In the genomic region with DNA sequence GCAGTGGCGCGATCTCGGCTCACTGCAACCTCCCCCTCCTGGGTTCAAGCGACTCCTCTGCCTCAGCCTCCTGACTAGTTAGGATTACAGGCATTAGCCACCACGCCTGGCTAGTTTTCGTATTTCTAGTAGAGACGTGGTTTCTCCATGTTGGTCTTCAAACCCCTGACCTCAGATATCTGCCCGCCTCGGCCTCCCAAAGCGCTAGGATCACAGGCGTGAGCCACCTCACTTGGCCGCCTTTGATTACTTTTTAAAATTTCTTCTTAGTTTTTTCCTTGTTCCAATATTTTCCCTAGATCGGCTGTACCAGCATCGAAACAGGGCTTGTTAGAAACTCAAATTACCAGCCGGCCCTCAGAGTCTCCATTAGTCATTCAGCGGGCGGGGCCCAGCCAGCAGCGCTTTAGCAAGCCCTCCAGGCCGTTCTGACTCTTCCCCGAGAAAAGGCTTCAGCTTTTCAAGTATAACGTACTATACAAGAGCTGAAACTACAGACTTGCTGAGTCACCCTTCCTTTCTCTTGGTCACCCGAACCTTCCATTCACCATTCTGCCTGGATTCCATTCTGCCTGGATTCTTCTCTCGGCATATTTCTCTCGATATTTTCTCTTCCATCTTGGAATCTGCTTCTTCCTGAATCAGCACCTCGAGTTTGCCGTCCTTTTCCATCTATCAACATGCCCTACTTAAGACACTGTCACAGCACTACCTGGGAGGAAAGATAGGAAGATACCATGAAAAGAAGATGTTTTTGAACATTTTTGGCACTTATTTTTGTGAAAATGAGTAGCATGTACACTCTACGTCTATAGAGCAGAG, we compare ENCODE assay signal across 9 cellular contexts. TPM values are rescaled to one million over a fixed set of nuclear protein-coding genes. Genes with fewer than 3 reads are reported as not detected.
DNase-seq lines count a peak whose midpoint lies in the region; TF ChIP-seq lines count a peak whose summit lies in the region.
"Had no signal": no experiment of that assay in that cellular context is flagged by ENCODE, and none has a peak within 500 bp of the region (broad histone marks: within the 10 kb centered on the region; RNA-seq: fewer than 3 reads in every experiment).

No MANE protein-coding gene starts in this region.

- peaks cover 5% of the 10 kb centered on the region for H3K27me3 Mint-ChIP-seq in activated T-cell treated with anti-CD3 and anti-CD28 coated beads, Interleukin-2, amount 50 U/mL, for 24 hours

- H3K4me2 ChIP-seq in OCI-LY1 (ENCODE audit: low read length): peak overlapping the region; percentile 42

- TF ChIP-seq POLR2A in testis (IDR thresholded peaks at IDR 0.05): no peak

- no peak overlapping the region for H2AFZ ChIP-seq in OCI-LY1 (ENCODE audit: low read length)

- no peak overlapping the region for H3K4me3 Mint-ChIP-seq in activated T-cell treated with anti-CD3 and anti-CD28 coated beads, Interleukin-2, amount 50 U/mL, for 24 hours

- no peaks in the 10 kb centered on the region for H4K20me1 ChIP-seq in OCI-LY1 (ENCODE audit: insufficient read depth, low read length)

- no peaks in the 10 kb centered on the region for H3K36me3 ChIP-seq in OCI-LY1 (ENCODE audit: insufficient read depth, low read length)
- H3K36me3 ChIP-seq in testis (ENCODE audit: low read depth, missing control alignments): no peaks in the 10 kb centered on the region

- no peaks in the 10 kb centered on the region for H3K9me3 ChIP-seq in OCI-LY1 (ENCODE audit: low read length)
- no peaks in the 10 kb centered on the region for H3K9me3 ChIP-seq in testis
- H3K9me3 ChIP-seq: psoas muscle had no signal

- intact Hi-C loops in testis (cut with DNase I; ENCODE audit: low total_unique reads): no loop called here

- H3K27me3 ChIP-seq in OCI-LY1 (ENCODE audit: insufficient read depth, low read length) (no peaks in the 10 kb centered on the region; the same call in 1 of the 2 replicates), testis (no peaks in the 10 kb centered on the region)

- peak; percentile 3 for DNase-seq in activated T-cell treated with anti-CD3 and anti-CD28 coated beads for 24 hours (ENCODE audit: low read depth)
- no peak for DNase-seq in activated T-cell treated with anti-CD3 and anti-CD28 coated beads, Interleukin-2, amount 50 U/mL, for 24 hours
- DNase-seq in epithelial cell of esophagus (ENCODE audit: low read depth): peak; percentile 97
- DNase-seq in stimulated activated CD4-positive, alpha-beta T cell treated with anti-CD3 and anti-CD28 coated beads, TNF-alpha, amount 100 ng/mL, for 48 hours (ENCODE audit: low read depth in 3 of 3): peak in 2 of 3 donors; percentile 4 to 15
- DNase-seq in NCI-H1436 treated with DMSO at 0.1 percent for 48 hours (lab: John Stamatoyannopoulos, UW): no peak
- DNase-seq in testis: no peak
- DNase-seq in inferior parietal cortex (ENCODE audit: extremely low spot score): no peak

- 52 to 58% methylated on average over 27 of the region's 27 CpGs for WGBS in testis, 2 donors

- no peaks in the 10 kb centered on the region for H3F3A ChIP-seq in OCI-LY1 (ENCODE audit: insufficient read depth, low read length)

- H3K4me3 ChIP-seq in OCI-LY1 (ENCODE audit: low read depth, low read length, poor library complexity, severe bottlenecking) (no peak overlapping the region), epithelial cell of esophagus (ENCODE audit: low read length) (no peak overlapping the region), testis (peak overlapping the region in 1 of 2 donors; percentile 23)
- H3K4me3 ChIP-seq: psoas muscle had no signal

- H3K4me1 Mint-ChIP-seq in activated T-cell treated with anti-CD3 and anti-CD28 coated beads, Interleukin-2, amount 50 U/mL, for 24 hours (ENCODE audit: low read depth): peaks cover 6% of the 10 kb centered on the region

- H3K79me2 ChIP-seq in OCI-LY1 (ENCODE audit: insufficient read depth, low read length): no peaks in the 10 kb centered on the region

- TF ChIP-seq CTCF in OCI-LY1 (IDR thresholded peaks at IDR 0.05; ENCODE audit: low read length) (no peak), epithelial cell of esophagus (IDR thresholded peaks at IDR 0.05; ENCODE audit: insufficient read depth, low read depth, low read length, missing control alignments) (no peak), testis (IDR thresholded peaks at IDR 0.05) (no peak)

- H3K4me1 ChIP-seq in OCI-LY1 (ENCODE audit: insufficient read depth, low read length, severe bottlenecking) (peaks cover 8% of the 10 kb centered on the region), testis (no peaks in the 10 kb centered on the region)
- H3K4me1 ChIP-seq: psoas muscle had no signal

- no peak overlapping the region for H3K9ac ChIP-seq in OCI-LY1 (ENCODE audit: low read length)

- no peak overlapping the region for H3K27ac Mint-ChIP-seq in activated T-cell treated with anti-CD3 and anti-CD28 coated beads, Interleukin-2, amount 50 U/mL, for 24 hours

- H3K9me2 ChIP-seq in OCI-LY1 (ENCODE audit: low read depth, low read length): no peaks in the 10 kb centered on the region

- no peaks in the 10 kb centered on the region for H3K36me3 Mint-ChIP-seq in activated T-cell treated with anti-CD3 and anti-CD28 coated beads, Interleukin-2, amount 50 U/mL, for 24 hours (ENCODE audit: low read depth)

- no peaks in the 10 kb centered on the region for H3K9me3 Mint-ChIP-seq in activated T-cell treated with anti-CD3 and anti-CD28 coated beads, Interleukin-2, amount 50 U/mL, for 24 hours

- H3K27ac ChIP-seq in OCI-LY1 (ENCODE audit: low read depth, low read length, poor library complexity, severe bottlenecking): no peak overlapping the region
- H3K27ac ChIP-seq in testis: no peak overlapping the region
- H3K27ac ChIP-seq: psoas muscle had no signal

RNA-seq across cellular contexts. Expression of a gene that starts 6.7 kb away (rescaled TPM):
- total RNA-seq in testis: 100 to 1,000 TPM; 281 to 377 TPM
- polyA plus RNA-seq in testis (ENCODE audit: insufficient read depth, low read depth, low replicate concordance): 419 TPM

Comparison
In these comparisons a context has a peak if more than half of its experiments do, and no peak if none do; other contexts are left out.
1. DNase-seq: peak in activated T-cell treated with anti-CD3 and anti-CD28 coated beads for 24 hours (single experiment), epithelial cell of esophagus (single experiment) and stimulated activated CD4-positive, alpha-beta T cell treated with anti-CD3 and anti-CD28 coated beads, TNF-alpha, amount 100 ng/mL, for 48 hours (2 of 3); none in activated T-cell treated with anti-CD3 and anti-CD28 coated beads, Interleukin-2, amount 50 U/mL, for 24 hours (single experiment), NCI-H1436 treated with DMSO at 0.1 percent for 48 hours (single experiment), testis (single experiment) and inferior parietal cortex (single experiment).